20 cellular contexts compared by ENCODE assay signal in the genomic region with DNA sequence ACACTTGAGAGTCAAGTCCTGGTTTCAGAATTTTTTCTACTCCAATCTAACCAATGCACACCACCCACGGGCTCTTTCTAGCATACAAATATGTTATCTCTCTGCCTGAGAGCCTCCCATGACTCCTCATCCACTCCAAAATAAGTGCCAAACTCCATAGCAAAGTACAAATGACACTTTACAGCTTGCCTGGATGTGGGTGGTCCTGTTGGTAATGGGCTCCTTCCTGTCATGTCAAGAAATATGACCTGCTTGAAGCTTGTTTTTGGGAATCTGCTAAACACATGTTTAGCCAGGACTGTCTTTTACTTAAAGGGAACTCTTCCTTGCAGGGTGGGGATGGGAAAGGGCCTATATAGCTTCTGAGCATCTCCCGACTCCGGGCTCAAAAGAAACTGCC. TPM values are rescaled to one million over a fixed set of nuclear protein-coding genes. Genes with fewer than 3 reads are reported as not detected.
DNase-seq lines count a peak whose midpoint lies in the region; ATAC-seq and TF ChIP-seq lines count a peak whose summit lies in the region.
"Had no signal": no experiment of that assay in that cellular context is flagged by ENCODE, and none has a peak within 500 bp of the region (broad histone marks: within the 10 kb centered on the region; RNA-seq: fewer than 3 reads in every experiment).

No MANE protein-coding gene starts in this region.

- H3K4me1 ChIP-seq in Panc1 (ENCODE audit: control insufficient read depth, insufficient read depth, low read length): no peaks in the 10 kb centered on the region
- no peaks in the 10 kb centered on the region for H3K4me1 ChIP-seq in gastroesophageal sphincter
- H3K4me1 ChIP-seq: right lobe of liver had no signal

- peaks cover 12% of the 10 kb centered on the region for H3K4me1 Mint-ChIP-seq in endothelial cell (ENCODE audit: unreplicated experiment)
- H3K4me1 Mint-ChIP-seq: activated B cell treated with CpG ODN at 0.5 μM for 24 hours had no signal

- H3K27ac ChIP-seq in Panc1 (ENCODE audit: low read length) (no peak overlapping the region), gastroesophageal sphincter (no peak overlapping the region)
- H3K27ac ChIP-seq: C4-2B, neutrophil, right lobe of liver, suprapubic skin had no signal

- no peaks in the 10 kb centered on the region for H3K36me3 Mint-ChIP-seq in endothelial cell (ENCODE audit: low read depth, unreplicated experiment)
- H3K36me3 Mint-ChIP-seq: IgD-negative memory B cell had no signal

- TF ChIP-seq CTCF in Panc1 (IDR thresholded peaks at IDR 0.05) (no peak), gastroesophageal sphincter (IDR thresholded peaks at IDR 0.05) (no peak), endothelial cell (IDR thresholded peaks at IDR 0.05; ENCODE audit: unreplicated experiment) (no peak)

- 0 out of 2 replicates have a peak, but pooled peaks have one; percentile 8 for ATAC-seq in Panc1
- ATAC-seq in gastroesophageal sphincter: peak; percentile 15
- ATAC-seq in HG03039 (IDR thresholded peaks at IDR 0.05; ENCODE audit: unreplicated experiment): no peak

- no peak overlapping the region for H3K4me3 Mint-ChIP-seq in endothelial cell (ENCODE audit: unreplicated experiment)
- H3K4me3 Mint-ChIP-seq: activated B cell treated with CpG ODN at 0.5 μM for 24 hours; activated CD8-positive, alpha-beta T cell treated with anti-CD3 and anti-CD28 coated beads for 36 hours had no signal

- H3K4me3 ChIP-seq in Panc1 (ENCODE audit: low read depth in 2 of 2, low read length in 2 of 2): no peak overlapping the region
- H3K4me3 ChIP-seq in gastroesophageal sphincter: no peak overlapping the region
- H3K4me3 ChIP-seq: MG63, right lobe of liver, suprapubic skin had no signal

- no peak for TF ChIP-seq EP300 in gastroesophageal sphincter (IDR thresholded peaks at IDR 0.05)

- H3K9me3 Mint-ChIP-seq in endothelial cell (ENCODE audit: unreplicated experiment): no peaks in the 10 kb centered on the region
- H3K9me3 Mint-ChIP-seq: activated B cell treated with CpG ODN at 0.5 μM for 24 hours; activated CD8-positive, alpha-beta T cell treated with anti-CD3 and anti-CD28 coated beads for 36 hours had no signal

- POLR2A ChIA-PET in Panc1 (lab: Charles Lee): no interaction called here

- in situ Hi-C loops in Panc1 (cut with HindIII; ENCODE audit: low pct_unique_long_range_greater_than_20kb, low sequenced_read_pairs): no loop called here
- in situ Hi-C loops in G401 (cut with HindIII; ENCODE audit: low sequenced_read_pairs): no loop called here

- intact Hi-C loops in Panc1 (cut with micrococcal nuclease; ENCODE audit: unreplicated experiment) (no loop called here), posterior vena cava (cut with DNase I) (no loop called here)

- WGBS in gastroesophageal sphincter (ENCODE audit: low coverage in 1 of 2), 2 donors: 39 to 44% methylated on average over 1 to 3 of the region's 3 CpGs

- DNase-seq in GM03348 (ENCODE audit: low spot score) (peak; percentile 24), Panc1 (ENCODE audit: low read depth, low spot score) (no peak), posterior vena cava (ENCODE audit: low spot score) (peak; percentile 19), endothelial cell (ENCODE audit: low spot score) (no peak), cortex of kidney (lab: John Stamatoyannopoulos, UW) (no peak), G401 (ENCODE audit: low spot score) (no peak)
- DNase-seq: activated B cell treated with CpG ODN at 0.5 μM for 24 hours; activated CD8-positive, alpha-beta T cell treated with anti-CD3 and anti-CD28 coated beads for 36 hours; activated T-cell treated with anti-CD3 and anti-CD28 coated beads, Interleukin-2, amount 50 U/mL, for 1 hour; T1000 had no signal

- H3K9me3 ChIP-seq in Panc1 (ENCODE audit: control insufficient read depth, insufficient read depth, low read depth, low read length) (no peaks in the 10 kb centered on the region), gastroesophageal sphincter (no peaks in the 10 kb centered on the region)
- H3K9me3 ChIP-seq: MG63, neutrophil, right lobe of liver, suprapubic skin had no signal

- no peak for TF ChIP-seq POLR2A in gastroesophageal sphincter (IDR thresholded peaks at IDR 0.05)

- H3K36me3 ChIP-seq in Panc1 (ENCODE audit: control insufficient read depth, insufficient read depth, low read length) (no peaks in the 10 kb centered on the region), gastroesophageal sphincter (no peaks in the 10 kb centered on the region)
- H3K36me3 ChIP-seq: MG63, neutrophil, right lobe of liver, suprapubic skin had no signal

- no TSS peak for BruUV-seq in Panc1 (replicated peaks; lab: Mats Ljungman, UMichigan)

- no peak overlapping the region for H3K27ac Mint-ChIP-seq in endothelial cell (ENCODE audit: unreplicated experiment)
- H3K27ac Mint-ChIP-seq: activated B cell treated with CpG ODN at 0.5 μM for 24 hours; activated CD8-positive, alpha-beta T cell treated with anti-CD3 and anti-CD28 coated beads for 36 hours; IgD-negative memory B cell had no signal

- H3K27me3 Mint-ChIP-seq in endothelial cell (ENCODE audit: unreplicated experiment): no peaks in the 10 kb centered on the region

- H3K27me3 ChIP-seq in Panc1 (ENCODE audit: control insufficient read depth, insufficient read depth, low read length) (peaks cover 16% of the 10 kb centered on the region), gastroesophageal sphincter (no peaks in the 10 kb centered on the region)
- H3K27me3 ChIP-seq: right lobe of liver, suprapubic skin had no signal

- CTCF ChIA-PET in Panc1 (lab: Charles Lee): no interaction called here

RNA-seq across cellular contexts. Expression of a gene that starts 6.3 kb away (rescaled TPM):
- total RNA-seq in Panc1 (2021; ENCODE audit: unreplicated experiment): not detected
- not detected for polyA plus RNA-seq in Panc1 (2012; ENCODE audit: insufficient read length)
- not detected for total RNA-seq in gastroesophageal sphincter
- 1 to 10 TPM in 1 of 2 donors, under 1 TPM in 1; 0.90 to 3.4 TPM for total RNA-seq in posterior vena cava
- total RNA-seq in endothelial cell (ENCODE audit: unreplicated experiment): not detected
- 29.1 and 47.0 TPM in 2 replicates for total RNA-seq in G401 (2014; rRNA removed; shearing (Covaris generic))
- total RNA-seq: activated B cell treated with CpG ODN at 0.5 μM for 24 hours; activated CD8-positive, alpha-beta T cell treated with anti-CD3 and anti-CD28 coated beads for 36 hours; glomerular endothelial cell had no signal
- polyA plus RNA-seq: IgD-negative memory B cell had no signal

RNA-seq across cellular contexts. Expression of a gene that starts 30.0 kb away (rescaled TPM):
- 50.2 TPM for total RNA-seq in Panc1 (2021; ENCODE audit: unreplicated experiment)
- 92.7 TPM for polyA plus RNA-seq in Panc1 (2012; ENCODE audit: insufficient read length)
- 10 to 100 TPM; 51.7 to 61.5 (median 56.7) TPM for total RNA-seq in gastroesophageal sphincter
- total RNA-seq in posterior vena cava: 10 to 100 TPM; 35.5 to 54.9 TPM
- 78.7 TPM for total RNA-seq in endothelial cell (ENCODE audit: unreplicated experiment)
- 541 and 629 TPM in 2 replicates for total RNA-seq in G401 (2014; rRNA removed; shearing (Covaris generic))

RNA-seq across cellular contexts. Expression of a gene that starts 57.3 kb away (rescaled TPM):
- total RNA-seq in Panc1 (2021; ENCODE audit: unreplicated experiment) (not detected), gastroesophageal sphincter (not detected), posterior vena cava (not detected), endothelial cell (ENCODE audit: unreplicated experiment) (not detected)
- 0.15 TPM for polyA plus RNA-seq in Panc1 (2012; ENCODE audit: insufficient read length)
- total RNA-seq in G401 (2014; rRNA removed; shearing (Covaris generic)): 0.20 and 0.62 TPM in 2 replicates
- total RNA-seq: activated B cell treated with CpG ODN at 0.5 μM for 24 hours, glomerular endothelial cell, left colon, right lobe of liver, suprapubic skin had no signal
- polyA plus RNA-seq: IgD-negative memory B cell had no signal

Comparison
In these comparisons a context has a peak if more than half of its experiments do, and no peak if none do; other contexts are left out.
1. DNase-seq: peak in GM03348 (single experiment) and posterior vena cava (single experiment); none in Panc1 (single experiment), endothelial cell (single experiment), cortex of kidney (single experiment) and G401 (single experiment).